ENCODE assay signal across 13 cellular contexts in genomic region chr6:21157186-21157929, GRCh38.
DNase-seq lines count a peak whose midpoint lies in the region; ATAC-seq, FAIRE-seq and TF ChIP-seq lines count a peak whose summit lies in the region.
"Had no signal": no experiment of that assay in that cellular context is flagged by ENCODE, and none has a peak within 500 bp of the region (broad histone marks: within the 10 kb centered on the region; RNA-seq: fewer than 3 reads in every experiment).

No MANE protein-coding gene starts in this region.

- DNase-seq in GM12878 (ENCODE audit: low read depth, low spot score) (peak; percentile 53), anterior cingulate cortex (lab: John Stamatoyannopoulos, UW) (no peak), left ventricle myocardium superior (no peak), ovary (no peak), ACHN (no peak)
- DNase-seq: gastrocnemius medialis, MV-4-11 had no signal

- H3K9ac ChIP-seq in GM12878 (ENCODE audit: control insufficient read depth, insufficient read depth, low read length) = no peak overlapping the region

- ATAC-seq in GM18519 (IDR thresholded peaks at IDR 0.05; ENCODE audit: low FRiP score, unreplicated experiment) = peak; percentile 66
- ATAC-seq in GM21390 (IDR thresholded peaks at IDR 0.05; ENCODE audit: unreplicated experiment) = peak; percentile 71
- ATAC-seq in HG03060 (IDR thresholded peaks at IDR 0.05; ENCODE audit: low read depth, unreplicated experiment) = peak; percentile 69
- peak; percentile 86 for ATAC-seq in GM12878
- no peak for ATAC-seq in left ventricle myocardium superior
- ATAC-seq: gastrocnemius medialis had no signal

- peak; percentile 72 to 84; a peak in 3 of 4 replicates for TF ChIP-seq EP300 in GM12878 (IDR thresholded peaks at IDR 0.05; ENCODE audit: borderline replicate concordance in 1 of 2, control insufficient read depth in 1 of 2, low read depth in 2 of 2, low read length in 2 of 2)
- TF ChIP-seq EP300 in ovary (IDR thresholded peaks at IDR 0.05) = no peak

- H3K4me1 ChIP-seq in GM12878 (ENCODE audit: control insufficient read depth, insufficient read depth, low read length) (peaks cover 13% of the 10 kb centered on the region; the same call in 1 of the 2 replicates), ovary (ENCODE audit: insufficient read depth) (peaks cover 3% of the 10 kb centered on the region)
- H3K4me1 ChIP-seq: gastrocnemius medialis, SJCRH30 had no signal

- RAD21 ChIA-PET in GM12878 (lab: Charles Lee; ENCODE audit: unreplicated experiment) = interaction anchor here (0.6 to 2.5 kb wide), 13 partner anchors 13 to 594 kb away, joined by 3 to 10 read pairs (median 4); no protein-coding TSS in a partner anchor

- SMC1A ChIA-PET in GM12878 (lab: Charles Lee; ENCODE audit: uncharacterized antibody, unreplicated experiment) = interaction anchor here (0.5 to 4.5 kb wide), 24 partner anchors 11 to 434 kb away, joined by 3 to 32 read pairs (median 5); no protein-coding TSS in a partner anchor

- H3K27ac ChIP-seq in GM12878 (ENCODE audit: control insufficient read depth, insufficient read depth) (peak overlapping the region; percentile 54; the same call in 1 of the 2 replicates), ovary (no peak overlapping the region)
- H3K27ac ChIP-seq: cardiac muscle cell, gastrocnemius medialis, SJCRH30 had no signal

- TF ChIP-seq RAD21 in GM12878 (IDR thresholded peaks at IDR 0.05; ENCODE audit: insufficient read depth, low read depth, low read length) = no peak

- no peak for TF ChIP-seq CTCF in GM12878 (IDR thresholded peaks at IDR 0.05 in 2 of 3, conservative IDR thresholded peaks at IDR 0.05 in 1 of 3; ENCODE audit: control insufficient read depth in 2 of 3, extremely low read depth in 1 of 3, insufficient read depth in 1 of 3, low read depth in 3 of 3, low read length in 3 of 3)
- no peak for TF ChIP-seq CTCF in ovary (IDR thresholded peaks at IDR 0.05)

- no peaks in the 10 kb centered on the region for H4K20me1 ChIP-seq in GM12878 (ENCODE audit: control insufficient read depth, insufficient read depth)

- TF ChIP-seq POLR2A in GM12878 (IDR thresholded peaks at IDR 0.05; ENCODE audit: low read depth, low read length) (no peak), ovary (IDR thresholded peaks at IDR 0.05) (no peak)

- WGBS in GM12878 (ENCODE audit: insufficient coverage, insufficient replicate concordance, low lambda C conversion rate, missing lambda C conversion rate) = 51% methylated on average over 4 of the region's 4 CpGs
- WGBS in ovary, 3 donors = 74 to 86% (median 83%) methylated on average over 4 of the region's 4 CpGs

- POLR2A ChIA-PET in GM12878 (lab: Charles Lee) = interaction anchor here (0.6 to 2.0 kb wide), 6 partner anchors 9 to 209 kb away, joined by 3 to 6 read pairs (median 4); no protein-coding TSS in a partner anchor

- H3K4me3 ChIP-seq in GM12878 = no peak overlapping the region
- no peak overlapping the region for H3K4me3 ChIP-seq in ovary
- H3K4me3 ChIP-seq: cardiac muscle cell, gastrocnemius medialis, HAP-1, SJCRH30 had no signal

- CTCF ChIA-PET in GM12878 (lab: Yijun Ruan, JAX) = interaction anchor here (0.6 to 1.6 kb wide), 7 partner anchors 10 to 592 kb away, joined by 3 to 5 read pairs (median 3); no protein-coding TSS in a partner anchor

- intact Hi-C loops in GM12878 (cut with micrococcal nuclease; ENCODE audit: unreplicated experiment) (loop anchor here (1.0 to 10.0 kb wide), 3 partner anchors 153 to 593 kb away; no protein-coding TSS in a partner anchor), left ventricle myocardium superior (cut with micrococcal nuclease) (no loop called here), ovary (cut with DNase I) (no loop called here)

- no TSS peak for BruUV-seq in GM12878 (replicated peaks; lab: Mats Ljungman, UMichigan)

- FAIRE-seq in GM12878 (lab: Jason Lieb, UNC) = peak; percentile 69

- no peak overlapping the region for H2AFZ ChIP-seq in GM12878 (ENCODE audit: control insufficient read depth, low read depth, low read length)

- no peaks in the 10 kb centered on the region for H3K36me3 ChIP-seq in GM12878 (ENCODE audit: control insufficient read depth in 2 of 2, insufficient read depth in 2 of 2, low read length in 1 of 2)
- no peaks in the 10 kb centered on the region for H3K36me3 ChIP-seq in ovary
- H3K36me3 ChIP-seq: cardiac muscle cell, gastrocnemius medialis, HAP-1, SJCRH30 had no signal

- in situ Hi-C loops in GM12878 (cut with MboI) (no loop called here), ACHN (cut with HindIII; ENCODE audit: low pct_ligation_motif_present, low pct_unique_long_range_greater_than_20kb, low sequenced_read_pairs) (no loop called here)

- no peaks in the 10 kb centered on the region for H3K27me3 ChIP-seq in GM12878 (replicated peaks in 1 of 2; ENCODE audit: control insufficient read depth in 2 of 2, insufficient read depth in 2 of 2, low read length in 1 of 2)
- no peaks in the 10 kb centered on the region for H3K27me3 ChIP-seq in ovary
- H3K27me3 ChIP-seq: cardiac muscle cell, gastrocnemius medialis, SJCRH30 had no signal

- no peaks in the 10 kb centered on the region for H3K9me3 ChIP-seq in GM12878 (replicated peaks; ENCODE audit: control insufficient read depth, insufficient read depth, low read length)
- H3K9me3 ChIP-seq in ovary = no peaks in the 10 kb centered on the region
- H3K9me3 ChIP-seq: gastrocnemius medialis, HAP-1, SJCRH30 had no signal

- H3K4me2 ChIP-seq in GM12878 (ENCODE audit: control insufficient read depth, insufficient read depth) = peak overlapping the region; percentile 29; the same call in 1 of the 2 replicates

- no peaks in the 10 kb centered on the region for H3K79me2 ChIP-seq in GM12878 (ENCODE audit: control insufficient read depth, insufficient read depth, low read length)

TF ChIP-seq in GM12878, 131 proteins besides CTCF, POLR2A, EP300 and RAD21 (continues in another document):
- TF ChIP-seq, protein P1, sequence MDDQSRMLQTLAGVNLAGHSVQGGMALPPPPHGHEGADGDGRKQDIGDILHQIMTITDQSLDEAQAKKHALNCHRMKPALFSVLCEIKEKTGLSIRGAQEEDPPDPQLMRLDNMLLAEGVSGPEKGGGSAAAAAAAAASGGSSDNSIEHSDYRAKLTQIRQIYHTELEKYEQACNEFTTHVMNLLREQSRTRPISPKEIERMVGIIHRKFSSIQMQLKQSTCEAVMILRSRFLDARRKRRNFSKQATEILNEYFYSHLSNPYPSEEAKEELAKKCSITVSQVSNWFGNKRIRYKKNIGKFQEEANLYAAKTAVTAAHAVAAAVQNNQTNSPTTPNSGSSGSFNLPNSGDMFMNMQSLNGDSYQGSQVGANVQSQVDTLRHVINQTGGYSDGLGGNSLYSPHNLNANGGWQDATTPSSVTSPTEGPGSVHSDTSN (IDR thresholded peaks at IDR 0.05; ENCODE audit: insufficient replicate concordance, low read depth, low read length) = no peak
- TF ChIP-seq FOS (IDR thresholded peaks at IDR 0.05; ENCODE audit: borderline replicate concordance, extremely low read depth, insufficient read length) (no peak), POLR2AphosphoS5 (IDR thresholded peaks at IDR 0.05; ENCODE audit: low read length) (no peak), STAT1 (conservative IDR thresholded peaks at IDR 0.05) (no peak), HDAC2 (IDR thresholded peaks at IDR 0.05) (no peak), MEF2A (IDR thresholded peaks at IDR 0.05; ENCODE audit: insufficient read depth, low read depth, low read length) (no peak), SREBF2 (IDR thresholded peaks at IDR 0.05; ENCODE audit: low read length) (no peak), RBBP5 (conservative IDR thresholded peaks at IDR 0.05) (no peak), JUNB (IDR thresholded peaks at IDR 0.05) (peak; percentile 67), SMAD1 (IDR thresholded peaks at IDR 0.05; ENCODE audit: low read depth, partially characterized antibody) (no peak), ZBED1 (IDR thresholded peaks at IDR 0.05; ENCODE audit: borderline replicate concordance) (no peak), SREBF1 (IDR thresholded peaks at IDR 0.05; ENCODE audit: low read length) (no peak), WRNIP1 (IDR thresholded peaks at IDR 0.05; ENCODE audit: borderline replicate concordance, low read depth, low read length) (no peak), HDGF (IDR thresholded peaks at IDR 0.05) (no peak), BACH1 (IDR thresholded peaks at IDR 0.05; ENCODE audit: borderline replicate concordance) (no peak), MXI1 (IDR thresholded peaks at IDR 0.05; ENCODE audit: low read depth, low read length) (no peak), ASH2L (IDR thresholded peaks at IDR 0.05; ENCODE audit: borderline replicate concordance, low read depth) (no peak), CHD2 (IDR thresholded peaks at IDR 0.05; ENCODE audit: borderline replicate concordance, low read depth, low read length) (no peak), GATAD2B (conservative IDR thresholded peaks at IDR 0.05; ENCODE audit: low read depth) (no peak), ETV6 (conservative IDR thresholded peaks at IDR 0.05 in 1 of 2, IDR thresholded peaks at IDR 0.05 in 1 of 2; ENCODE audit: borderline replicate concordance in 1 of 2, low read depth in 1 of 2) (no peak), SMARCA5 (IDR thresholded peaks at IDR 0.05) (no peak)
